Comparison of ENCODE assay signal across 10 cellular contexts in the genomic region with DNA sequence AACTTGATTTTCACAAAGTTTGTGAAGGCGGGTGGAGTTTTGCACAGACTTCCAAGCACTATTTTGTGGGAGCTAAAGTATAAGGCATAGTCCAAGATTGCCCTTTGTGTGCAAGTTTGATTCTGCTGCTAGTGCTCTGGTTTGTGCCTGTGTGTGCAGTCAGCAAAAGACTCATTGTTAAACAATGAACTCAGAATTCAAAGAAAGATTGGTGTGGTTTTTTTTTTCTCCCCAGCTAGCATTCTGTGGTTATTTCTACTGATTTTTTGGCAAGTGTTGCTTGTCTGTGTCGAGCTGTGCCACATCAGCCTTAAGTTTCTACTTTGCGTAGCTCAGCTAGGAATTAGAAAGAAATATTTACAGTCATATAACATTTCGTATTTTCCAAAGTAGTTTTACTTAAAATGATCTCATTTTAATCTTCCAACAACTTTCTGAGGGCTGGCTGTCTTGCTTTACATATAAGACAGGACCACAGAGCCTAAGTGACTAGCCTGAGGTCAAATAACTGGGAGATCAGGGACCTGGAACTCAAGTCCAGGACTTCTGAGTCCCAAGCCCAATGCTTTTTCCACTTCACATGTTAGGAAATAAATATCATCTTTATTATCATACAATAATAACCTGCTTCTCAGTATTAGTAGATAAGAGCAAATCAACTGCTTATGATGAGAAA.
DNase-seq lines count a peak whose midpoint lies in the region; ATAC-seq and TF ChIP-seq lines count a peak whose summit lies in the region.
"Had no signal": no experiment of that assay in that cellular context is flagged by ENCODE, and none has a peak within 500 bp of the region (broad histone marks: within the 10 kb centered on the region; RNA-seq: fewer than 3 reads in every experiment).

No MANE protein-coding gene starts in this region.

- peak overlapping the region; percentile 12 for H3K27ac Mint-ChIP-seq in MCF 10A (ENCODE audit: low read depth, unreplicated experiment)
- peak overlapping the region; percentile 87 for H3K27ac Mint-ChIP-seq in activated CD8-positive, alpha-beta T cell treated with anti-CD3 and anti-CD28 coated beads, Interleukin-2, amount 10 ng/mL, durations not matched to agents 7 days and 5 days

- H3K27ac ChIP-seq in breast epithelium (peak overlapping the region in 1 of 2 donors; percentile 8), upper lobe of right lung (peak overlapping the region; percentile 38)
- H3K27ac ChIP-seq: lower lobe of right lung had no signal

- H3K27me3 ChIP-seq in breast epithelium = no peaks in the 10 kb centered on the region
- no peaks in the 10 kb centered on the region for H3K27me3 ChIP-seq in kidney epithelial cell (ENCODE audit: control insufficient read depth, insufficient read depth, low read length)
- H3K27me3 ChIP-seq in upper lobe of right lung = no peaks in the 10 kb centered on the region

- no peaks in the 10 kb centered on the region for H3K36me3 ChIP-seq in breast epithelium
- H3K36me3 ChIP-seq in kidney epithelial cell (ENCODE audit: control insufficient read depth, insufficient read depth, low read length) = no peaks in the 10 kb centered on the region
- H3K36me3 ChIP-seq in upper lobe of right lung = no peaks in the 10 kb centered on the region
- H3K36me3 ChIP-seq: lower lobe of right lung had no signal

- H3K36me3 Mint-ChIP-seq in MCF 10A (ENCODE audit: insufficient read depth, unreplicated experiment) = peaks cover 5% of the 10 kb centered on the region
- H3K36me3 Mint-ChIP-seq in activated CD8-positive, alpha-beta T cell treated with anti-CD3 and anti-CD28 coated beads, Interleukin-2, amount 10 ng/mL, durations not matched to agents 7 days and 5 days (ENCODE audit: low read depth) = peaks cover 41% of the 10 kb centered on the region

- H3K9me3 Mint-ChIP-seq in MCF 10A (ENCODE audit: unreplicated experiment) = no peaks in the 10 kb centered on the region
- peaks cover 8% of the 10 kb centered on the region for H3K9me3 Mint-ChIP-seq in activated CD8-positive, alpha-beta T cell treated with anti-CD3 and anti-CD28 coated beads, Interleukin-2, amount 10 ng/mL, durations not matched to agents 7 days and 5 days (ENCODE audit: insufficient read depth)

- peak; percentile 81 for ATAC-seq in activated CD8-positive, alpha-beta T cell treated with anti-CD3 and anti-CD28 coated beads, Interleukin-2, amount 10 ng/mL, durations not matched to agents 7 days and 5 days
- ATAC-seq in upper lobe of right lung (no peak), HG03045 (IDR thresholded peaks at IDR 0.05; ENCODE audit: unreplicated experiment) (no peak), HG03095 (IDR thresholded peaks at IDR 0.05; ENCODE audit: unreplicated experiment) (no peak)

- peaks cover 7 to 20% of the 10 kb centered on the region in 2 donors for H3K4me1 ChIP-seq in breast epithelium
- H3K4me1 ChIP-seq in upper lobe of right lung = peaks cover 48% of the 10 kb centered on the region

- TF ChIP-seq CTCF in MCF 10A (IDR thresholded peaks at IDR 0.05; ENCODE audit: unreplicated experiment) = no peak
- TF ChIP-seq CTCF in breast epithelium (IDR thresholded peaks at IDR 0.05) = no peak
- TF ChIP-seq CTCF in kidney epithelial cell (IDR thresholded peaks at IDR 0.05; ENCODE audit: insufficient read depth, low read length, poor library complexity, severe bottlenecking) = no peak
- no peak for TF ChIP-seq CTCF in upper lobe of right lung (IDR thresholded peaks at IDR 0.05)

- no peaks in the 10 kb centered on the region for H3K9me3 ChIP-seq in breast epithelium
- H3K9me3 ChIP-seq in upper lobe of right lung = no peaks in the 10 kb centered on the region
- H3K9me3 ChIP-seq: lower lobe of right lung had no signal

- intact Hi-C loops in MCF 10A (cut with micrococcal nuclease) (loop anchor here (2.0 kb wide), 1 partner anchor 20 kb away; no protein-coding TSS in a partner anchor), breast epithelium (cut with DNase I; ENCODE audit: low total_unique reads) (no loop called here), upper lobe of right lung (cut with DNase I) (no loop called here)

- H3K4me1 Mint-ChIP-seq in MCF 10A (ENCODE audit: insufficient read depth, unreplicated experiment) = peaks cover 54% of the 10 kb centered on the region
- H3K4me1 Mint-ChIP-seq in activated CD8-positive, alpha-beta T cell treated with anti-CD3 and anti-CD28 coated beads, Interleukin-2, amount 10 ng/mL, durations not matched to agents 7 days and 5 days (ENCODE audit: low read depth) = peaks cover 80% of the 10 kb centered on the region

- H3K4me3 ChIP-seq in breast epithelium (no peak overlapping the region), kidney epithelial cell (ENCODE audit: low read depth, low read length) (no peak overlapping the region), upper lobe of right lung (no peak overlapping the region)
- H3K4me3 ChIP-seq: lower lobe of right lung had no signal

- DNase-seq in MCF 10A (ENCODE audit: unreplicated experiment) (peak; percentile 62), breast epithelium (ENCODE audit: low spot score in 2 of 2) (no peak), kidney epithelial cell (ENCODE audit: low read depth) (peak; percentile 79), upper lobe of right lung (no peak), CD1c-positive myeloid dendritic cell (ENCODE audit: extremely low spot score) (no peak)
- peak; percentile 41 for DNase-seq in activated CD8-positive, alpha-beta T cell treated with anti-CD3 and anti-CD28 coated beads, Interleukin-2, amount 10 ng/mL, durations not matched to agents 7 days and 5 days
- DNase-seq: activated CD8-positive, alpha-beta memory T cell treated with anti-CD3 and anti-CD28 coated beads for 24 hours; lower lobe of right lung had no signal

- TF ChIP-seq POLR2A in breast epithelium (IDR thresholded peaks at IDR 0.05) = no peak

- H3K27me3 Mint-ChIP-seq in MCF 10A (ENCODE audit: insufficient read depth, unreplicated experiment) = no peaks in the 10 kb centered on the region
- H3K27me3 Mint-ChIP-seq in activated CD8-positive, alpha-beta T cell treated with anti-CD3 and anti-CD28 coated beads, Interleukin-2, amount 10 ng/mL, durations not matched to agents 7 days and 5 days (ENCODE audit: low read depth) = no peaks in the 10 kb centered on the region

- CTCF ChIA-PET in MCF 10A (lab: Yijun Ruan, JAX) = interaction anchor here (0.5 to 0.6 kb wide), 2 partner anchors 14 to 309 kb away, joined by 3 to 6 read pairs; no protein-coding TSS in a partner anchor
- CTCF ChIA-PET in activated CD8-positive, alpha-beta T cell treated with anti-CD3 and anti-CD28 coated beads, Interleukin-2, amount 10 ng/mL, durations not matched to agents 7 days and 5 days (lab: Charles Lee) = interaction anchor here (0.9 kb wide), 1 partner anchor 10 kb away, joined by 3 read pairs; no protein-coding TSS in a partner anchor

- BruUV-seq in MCF 10A (replicated peaks; lab: Mats Ljungman, UMichigan) = no TSS peak

- H3K4me3 Mint-ChIP-seq in MCF 10A (ENCODE audit: unreplicated experiment) = peak overlapping the region; percentile 3
- H3K4me3 Mint-ChIP-seq in activated CD8-positive, alpha-beta T cell treated with anti-CD3 and anti-CD28 coated beads, Interleukin-2, amount 10 ng/mL, durations not matched to agents 7 days and 5 days = peak overlapping the region; percentile 47

- POLR2A ChIA-PET in MCF 10A (lab: Yijun Ruan, JAX) = interaction anchor here (0.6 to 7.1 kb wide), 15 partner anchors 11 to 431 kb away, joined by 3 to 57 read pairs (median 4); a partner anchor contains a TSS
- POLR2A ChIA-PET in activated CD8-positive, alpha-beta T cell treated with anti-CD3 and anti-CD28 coated beads, Interleukin-2, amount 10 ng/mL, durations not matched to agents 7 days and 5 days (lab: Charles Lee) = interaction anchor here (2.1 kb wide), 1 partner anchor 70 kb away, joined by 8 read pairs; a partner anchor contains a TSS

Comparison
In these comparisons a context has a peak if more than half of its experiments do, and no peak if none do; other contexts are left out.
1. DNase-seq: peak in MCF 10A (single experiment), activated CD8-positive, alpha-beta T cell treated with anti-CD3 and anti-CD28 coated beads, Interleukin-2, amount 10 ng/mL, durations not matched to agents 7 days and 5 days (single experiment) and kidney epithelial cell (single experiment); none in breast epithelium (0 of 2), upper lobe of right lung (single experiment) and CD1c-positive myeloid dendritic cell (single experiment).